8 cellular contexts compared by ENCODE assay signal in the genomic region with DNA sequence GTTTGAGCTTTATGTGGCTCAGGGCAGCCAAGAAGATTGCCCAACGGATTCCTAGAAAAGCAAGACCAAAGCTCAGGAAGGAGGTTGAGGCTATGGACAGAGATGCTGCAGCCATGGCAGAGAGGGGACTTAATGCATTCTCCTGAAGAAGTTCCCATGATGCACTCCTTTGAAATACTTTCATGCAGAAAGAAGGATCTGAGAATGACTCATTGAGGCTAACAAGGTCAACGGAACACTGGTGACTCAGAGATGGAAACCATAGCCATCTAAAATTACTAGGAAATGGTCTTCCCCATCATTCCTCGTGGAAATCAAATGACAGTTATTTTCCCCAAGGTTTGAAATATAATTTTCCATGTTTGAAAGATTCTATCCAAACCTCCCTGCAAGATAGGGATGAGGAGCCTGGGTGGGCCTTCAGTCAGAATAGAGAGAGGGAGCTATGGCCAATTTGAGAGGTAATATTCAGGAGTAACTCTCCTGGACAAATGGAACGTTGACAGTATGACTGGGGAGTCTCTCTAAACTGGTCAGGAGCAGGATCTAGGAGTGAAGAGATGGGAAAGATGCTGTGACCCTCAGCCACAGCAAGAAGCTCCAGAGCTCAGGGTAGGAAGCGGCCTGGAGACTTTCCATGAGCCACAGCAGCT.
A peak's percentile ranks its signal among the peaks of the same experiment; 100 is the strongest.
DNase-seq lines count a peak whose midpoint lies in the region; ATAC-seq and TF ChIP-seq lines count a peak whose summit lies in the region.
"Had no signal": no experiment of that assay in that cellular context is flagged by ENCODE, and none has a peak within 500 bp of the region (broad histone marks: within the 10 kb centered on the region; RNA-seq: fewer than 3 reads in every experiment).

No MANE protein-coding gene starts in this region.

- DNase-seq in astrocyte of the cerebellum (ENCODE audit: low read depth) (peak; percentile 35), retinal pigment epithelial cell (ENCODE audit: low read depth) (peak; percentile 49), NCI-H2081 treated with DMSO at 0.1 percent for 48 hours (lab: John Stamatoyannopoulos, UW) (no peak), epidermal melanocyte (ENCODE audit: insufficient read length, low spot score) (no peak)
- DNase-seq: NCI-H774 had no signal

- in situ Hi-C loops in astrocyte of the cerebellum (cut with HindIII; ENCODE audit: low sequenced_read_pairs), result no loop called here

- H3K4me3 ChIP-seq in astrocyte of the cerebellum (ENCODE audit: low read depth, low read length), result no peak overlapping the region
- no peak overlapping the region for H3K4me3 ChIP-seq in retinal pigment epithelial cell (ENCODE audit: low read length)

- peak; percentile 65 for ATAC-seq in GM18867 (IDR thresholded peaks at IDR 0.05; ENCODE audit: unreplicated experiment)
- ATAC-seq in HG03280 (IDR thresholded peaks at IDR 0.05; ENCODE audit: unreplicated experiment), result peak; percentile 49
- no peak for ATAC-seq in HG02571 (IDR thresholded peaks at IDR 0.05; ENCODE audit: unreplicated experiment)

- TF ChIP-seq CTCF in astrocyte of the cerebellum (IDR thresholded peaks at IDR 0.05; ENCODE audit: low read depth, low read length, missing control alignments), result no peak
- TF ChIP-seq CTCF in retinal pigment epithelial cell (conservative IDR thresholded peaks at IDR 0.05; ENCODE audit: low read depth, low read length), result no peak

Comparison
In these comparisons a context has a peak if more than half of its experiments do, and no peak if none do; other contexts are left out.
1. DNase-seq: peak in astrocyte of the cerebellum (single experiment) and retinal pigment epithelial cell (single experiment); none in NCI-H2081 treated with DMSO at 0.1 percent for 48 hours (single experiment) and epidermal melanocyte (single experiment).